ENCODE assay signal across 9 cellular contexts in genomic region chr20:54458219-54458618, GRCh38. TPM values are rescaled to one million over a fixed set of nuclear protein-coding genes. Genes with fewer than 3 reads are reported as not detected.
"Had no signal": no experiment of that assay in that cellular context is flagged by ENCODE, and none has a peak within 500 bp of the region (broad histone marks: within the 10 kb centered on the region; RNA-seq: fewer than 3 reads in every experiment).

No MANE protein-coding gene starts in this region.

- H3K4me3 ChIP-seq: GM23248, HAP-1 had no signal

- H3K9me3 ChIP-seq: HAP-1 had no signal

- H3K36me3 ChIP-seq: HAP-1 had no signal

- H3K9ac ChIP-seq: GM23248 had no signal

- H3K4me1 Mint-ChIP-seq: IgD-negative memory B cell had no signal

- H3K27ac Mint-ChIP-seq: HFFc6, IgD-negative memory B cell had no signal

- H3K4me1 ChIP-seq: HAP-1 had no signal

- H2AFZ ChIP-seq: GM23248 had no signal

- H3K27ac ChIP-seq: GM23248 had no signal

- H3K27me3 Mint-ChIP-seq: IgD-negative memory B cell had no signal

- DNase-seq: GM23248, H7, HFFc6, KBM-7 had no signal

- H3K9me3 Mint-ChIP-seq: HFFc6 had no signal

- H3K36me3 Mint-ChIP-seq: IgD-negative memory B cell had no signal

- ATAC-seq: HCT116, HepG2 had no signal

- H3K4me3 Mint-ChIP-seq: HFFc6, IgD-negative memory B cell had no signal

RNA-seq across cellular contexts. Expression of gene DOK5, which starts 17.2 kb away (rescaled TPM):
- total RNA-seq: HepG2, HT-29 had no signal
- polyA plus RNA-seq: HepG2, IgD-negative memory B cell had no signal
